ENCODE assay signal across 20 cellular contexts in the genomic region with DNA sequence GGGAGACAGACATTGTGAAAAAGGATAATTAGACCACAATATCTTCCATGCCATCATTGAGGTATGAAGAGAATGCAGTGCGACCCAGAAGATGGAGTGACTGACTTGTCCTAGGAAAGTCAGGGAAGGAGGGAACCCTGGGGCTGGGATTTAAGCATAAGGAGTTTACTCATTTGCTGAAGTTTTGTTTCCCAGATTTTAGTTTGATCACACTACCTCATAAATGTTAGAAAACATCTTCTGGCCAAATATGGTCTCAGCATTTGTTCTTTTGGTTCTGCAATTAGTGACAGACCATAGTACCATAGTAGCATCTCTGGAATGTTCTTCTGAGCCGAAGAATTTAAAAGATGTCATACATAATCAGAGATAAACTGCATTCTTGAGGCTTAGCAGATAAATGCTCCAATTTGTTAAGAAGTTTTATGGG.
A peak's percentile ranks its signal among the peaks of the same experiment; 100 is the strongest.
DNase-seq lines count a peak whose midpoint lies in the region; ATAC-seq and TF ChIP-seq lines count a peak whose summit lies in the region.
"Had no signal": no experiment of that assay in that cellular context is flagged by ENCODE, and none has a peak within 500 bp of the region (broad histone marks: within the 10 kb centered on the region; RNA-seq: fewer than 3 reads in every experiment).

No MANE protein-coding gene starts in this region.

- H3K36me3 Mint-ChIP-seq in endodermal cell (ENCODE audit: low read depth): no peaks in the 10 kb centered on the region

- intact Hi-C loops in A673 (cut with micrococcal nuclease; ENCODE audit: unreplicated experiment): no loop called here

- no peaks in the 10 kb centered on the region for H3K79me1 ChIP-seq in mesendoderm (ENCODE audit: low read length)

- H3K4me1 Mint-ChIP-seq in endodermal cell: peaks cover 47% of the 10 kb centered on the region

- no peaks in the 10 kb centered on the region for H4K20me1 ChIP-seq in Karpas-422 (ENCODE audit: insufficient read depth, low read depth, low read length)

- BruUV-seq in A673 (replicated peaks; lab: Mats Ljungman, UMichigan): no TSS peak

- H2AFZ ChIP-seq in Karpas-422 (ENCODE audit: low read length): no peak overlapping the region

- H3K27me3 ChIP-seq in A673 (replicated peaks; ENCODE audit: insufficient read depth, low read depth, low read length, poor library complexity) (no peaks in the 10 kb centered on the region), endodermal cell (ENCODE audit: control insufficient read depth, insufficient read depth, low read length, poor library complexity, severe bottlenecking) (no peaks in the 10 kb centered on the region), mesendoderm (ENCODE audit: insufficient read depth, low read length, poor library complexity) (no peaks in the 10 kb centered on the region), Karpas-422 (ENCODE audit: low read length) (no peaks in the 10 kb centered on the region)
- H3K27me3 ChIP-seq: cardiac muscle cell, right atrium auricular region, tibial artery had no signal

- no peak overlapping the region for H2BK5ac ChIP-seq in mesendoderm (ENCODE audit: low read length)

- H3K4me1 ChIP-seq in A673 (ENCODE audit: insufficient read depth, low read length, poor library complexity, severe bottlenecking) (peaks cover 22% of the 10 kb centered on the region), endodermal cell (ENCODE audit: control insufficient read depth, insufficient read depth, low read length) (peaks cover 20% of the 10 kb centered on the region), mesendoderm (ENCODE audit: control insufficient read depth, low read depth, low read length) (peaks cover 12% of the 10 kb centered on the region), Karpas-422 (ENCODE audit: low read length) (peaks cover 65% of the 10 kb centered on the region)

- no peak overlapping the region for H4K5ac ChIP-seq in mesendoderm (ENCODE audit: low read length)

- no peaks in the 10 kb centered on the region for H3K36me3 ChIP-seq in A673 (ENCODE audit: insufficient read depth, low read length, poor library complexity, severe bottlenecking)
- H3K36me3 ChIP-seq in endodermal cell (ENCODE audit: control insufficient read depth, insufficient read depth, low read length): no peaks in the 10 kb centered on the region
- no peaks in the 10 kb centered on the region for H3K36me3 ChIP-seq in mesendoderm (ENCODE audit: control insufficient read depth, insufficient read depth, low read length)
- no peaks in the 10 kb centered on the region for H3K36me3 ChIP-seq in Karpas-422 (ENCODE audit: insufficient read depth, low read length)
- H3K36me3 ChIP-seq: cardiac muscle cell, right atrium auricular region, tibial artery, WERI-Rb-1 had no signal

- no peaks in the 10 kb centered on the region for H3K9me3 Mint-ChIP-seq in endodermal cell

- no peak overlapping the region for H2BK15ac ChIP-seq in mesendoderm (replicated peaks; ENCODE audit: low read depth)

- H3K4ac ChIP-seq in mesendoderm (ENCODE audit: low read depth, low read length): no peak overlapping the region

- DNase-seq in A673 (ENCODE audit: low spot score) (peak; percentile 14), LHCN-M2 (ENCODE audit: low read depth) (peak; percentile 51), endodermal cell (no peak), mesendoderm (peak; percentile 91), SHP77 (lab: John Stamatoyannopoulos, UW) (no peak), Karpas-422 (no peak), hypothalamus (lab: John Stamatoyannopoulos, UW) (no peak)
- DNase-seq: Calu3; hippocampal formation; left ventricle myocardium superior; NCI-H1436 treated with DMSO at 0.1 percent for 48 hours; NCI-H524; nephron progenitor cell; stimulated activated CD4-positive, alpha-beta T cell treated with anti-CD3 and anti-CD28 coated beads, Interleukin-4, amount 100 ng/mL, for 1 hour; SW 1271; tibial artery; WERI-Rb-1 had no signal

- no peak overlapping the region for H2AK5ac ChIP-seq in mesendoderm (ENCODE audit: low read length)

- H3K4me3 Mint-ChIP-seq in endodermal cell: no peak overlapping the region
- H3K4me3 Mint-ChIP-seq: nephron progenitor cell had no signal

- H3K23ac ChIP-seq in mesendoderm (ENCODE audit: low read length): no peak overlapping the region

- ATAC-seq in GM21447 (IDR thresholded peaks at IDR 0.05; ENCODE audit: unreplicated experiment): no peak
- ATAC-seq: left ventricle myocardium superior had no signal

- H3K9me2 ChIP-seq in Karpas-422 (replicated peaks; ENCODE audit: insufficient read depth, low read length): no peaks in the 10 kb centered on the region

- no peak overlapping the region for H3K4me2 ChIP-seq in mesendoderm (ENCODE audit: low read length)
- H3K4me2 ChIP-seq in Karpas-422 (ENCODE audit: low read depth, low read length, poor library complexity, severe bottlenecking): no peak overlapping the region

- POLR2A ChIA-PET in A673 (lab: Charles Lee; ENCODE audit: low non-redundant PET): no interaction called here

- H3K9me3 ChIP-seq in A673 (ENCODE audit: low read depth, low read length, poor library complexity, severe bottlenecking): no peaks in the 10 kb centered on the region
- no peaks in the 10 kb centered on the region for H3K9me3 ChIP-seq in endodermal cell (ENCODE audit: control insufficient read depth, low read length)
- no peaks in the 10 kb centered on the region for H3K9me3 ChIP-seq in Karpas-422 (ENCODE audit: low read length)
- H3K9me3 ChIP-seq: right atrium auricular region, tibial artery had no signal

- H3K56ac ChIP-seq in mesendoderm (ENCODE audit: low read length): no peak overlapping the region

- no peak for TF ChIP-seq CTCF in A673 (conservative IDR thresholded peaks at IDR 0.05; ENCODE audit: low read depth, low read length)
- TF ChIP-seq CTCF in endodermal cell (conservative IDR thresholded peaks at IDR 0.05): no peak

- no peak overlapping the region for H3K18ac ChIP-seq in mesendoderm (ENCODE audit: low read length)

- no peak overlapping the region for H2BK120ac ChIP-seq in mesendoderm (ENCODE audit: low read depth, low read length)

- H3K27ac Mint-ChIP-seq in endodermal cell: no peak overlapping the region

- H3K4me3 ChIP-seq in A673 (ENCODE audit: low read depth, low read length, poor library complexity, severe bottlenecking): no peak overlapping the region
- peak overlapping the region; percentile 2 for H3K4me3 ChIP-seq in endodermal cell (ENCODE audit: low read length)
- H3K4me3 ChIP-seq in mesendoderm (ENCODE audit: low read length): no peak overlapping the region
- H3K4me3 ChIP-seq in Karpas-422 (ENCODE audit: low read length): no peak overlapping the region
- H3K4me3 ChIP-seq: cardiac muscle cell, right atrium auricular region, tibial artery had no signal

- H4K8ac ChIP-seq in mesendoderm (ENCODE audit: low read depth, low read length): no peak overlapping the region

- peaks cover 9% of the 10 kb centered on the region for H3K27me3 Mint-ChIP-seq in endodermal cell (ENCODE audit: insufficient read depth)

- 84 to 86% methylated on average over 2 of the region's 2 CpGs for WGBS in endodermal cell (ENCODE audit: insufficient coverage in 1 of 2, insufficient read length in 1 of 2), 2 experiments
- no CpG with 5 or more reads among the region's 2 CpGs for WGBS in mesendoderm (ENCODE audit: extremely low coverage, insufficient coverage, low lambda C conversion rate)

- H3K9ac ChIP-seq in endodermal cell (ENCODE audit: extremely low read depth, low read length, poor library complexity, severe bottlenecking) (no peak overlapping the region), mesendoderm (ENCODE audit: low read length) (no peak overlapping the region), Karpas-422 (ENCODE audit: low read length) (no peak overlapping the region)

- H3K79me2 ChIP-seq in mesendoderm (ENCODE audit: control insufficient read depth, insufficient read depth, low read length) (no peaks in the 10 kb centered on the region), Karpas-422 (ENCODE audit: low read length) (no peaks in the 10 kb centered on the region)

- no peak overlapping the region for H3K27ac ChIP-seq in A673 (ENCODE audit: low read depth, low read length, poor library complexity, severe bottlenecking)
- H3K27ac ChIP-seq in endodermal cell (ENCODE audit: low read depth, low read length): no peak overlapping the region
- no peak overlapping the region for H3K27ac ChIP-seq in mesendoderm (ENCODE audit: low read depth, low read length)
- H3K27ac ChIP-seq in Karpas-422 (ENCODE audit: low read length): no peak overlapping the region
- H3K27ac ChIP-seq: cardiac muscle cell, right atrium auricular region, WERI-Rb-1 had no signal

- CTCF ChIA-PET in A673 (lab: Charles Lee): no interaction called here

Comparison
In these comparisons a context has a peak if more than half of its experiments do, and no peak if none do; other contexts are left out.
1. DNase-seq: peak in A673 (single experiment), LHCN-M2 (single experiment) and mesendoderm (single experiment); none in endodermal cell (single experiment), SHP77 (0 of 2), Karpas-422 (single experiment) and hypothalamus (0 of 51).